In the genomic region with DNA sequence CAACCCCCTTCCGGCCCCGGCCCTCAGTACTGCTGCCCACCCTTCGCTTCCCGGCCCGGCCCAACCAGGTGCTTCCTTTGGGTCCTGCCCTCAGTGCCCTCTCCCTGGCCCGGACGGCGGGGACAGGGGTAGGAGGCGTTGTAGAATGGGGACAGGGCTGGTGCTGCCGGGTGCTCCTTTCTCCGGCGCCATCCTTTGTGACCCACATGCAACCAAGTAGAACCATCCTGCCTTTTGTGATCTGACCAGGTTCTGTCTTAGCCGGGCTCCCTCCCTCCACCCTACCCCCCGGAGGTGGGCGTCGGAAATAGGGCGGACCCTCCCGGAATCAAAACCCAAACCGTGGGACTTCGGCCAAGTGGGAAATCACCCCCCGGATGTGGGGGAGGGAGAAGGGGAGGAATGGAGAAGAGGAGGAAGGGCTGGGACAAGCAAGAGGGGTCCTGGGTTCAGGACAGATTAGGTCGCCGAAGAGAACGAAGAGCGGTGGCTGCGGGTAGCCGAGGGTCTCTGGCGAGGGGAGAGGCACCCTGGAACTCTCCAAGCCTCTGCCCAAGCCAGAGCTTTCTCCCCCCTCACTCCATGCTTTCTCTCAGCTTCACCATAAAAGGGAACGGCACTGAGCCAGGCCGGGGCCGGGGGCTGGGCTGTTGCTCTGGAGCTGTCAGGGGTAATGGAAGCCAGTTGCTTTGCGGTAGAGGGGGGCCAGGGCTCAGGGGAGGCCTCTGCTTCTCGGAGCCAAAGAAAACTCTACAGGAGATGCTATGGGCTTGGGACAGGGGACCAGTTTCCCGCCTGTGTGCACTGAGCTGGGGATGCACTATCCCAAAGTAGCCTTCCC, we compare ENCODE assay signal across 8 cellular contexts. TPM values are rescaled to one million over a fixed set of nuclear protein-coding genes. Genes with fewer than 3 reads are reported as not detected.
DNase-seq lines count a peak whose midpoint lies in the region; ATAC-seq and TF ChIP-seq lines count a peak whose summit lies in the region.

No MANE protein-coding gene starts in this region.

- no peaks in the 10 kb centered on the region for H3K9me2 ChIP-seq in OCI-LY7 (ENCODE audit: insufficient read depth, low read length)

- H3K36me3 ChIP-seq in DND-41 (ENCODE audit: insufficient read depth, low read length) (peaks cover 35% of the 10 kb centered on the region), OCI-LY7 (ENCODE audit: insufficient read depth, low read length) (peaks cover 32% of the 10 kb centered on the region), left lung (peaks cover 0 to 27% of the 10 kb centered on the region in 2 donors)

- H3K27ac ChIP-seq in DND-41 (ENCODE audit: low read length) (peak overlapping the region; percentile 78), OCI-LY7 (ENCODE audit: low read depth, low read length, poor library complexity, severe bottlenecking) (peak overlapping the region; percentile 53), left lung (peak overlapping the region; percentile 85 to 92)

- H3K9me3 ChIP-seq in DND-41 (ENCODE audit: insufficient read depth, low read length, severe bottlenecking) (no peaks in the 10 kb centered on the region), OCI-LY7 (ENCODE audit: low read length) (no peaks in the 10 kb centered on the region), left lung (no peaks in the 10 kb centered on the region)

- no peak for DNase-seq in DND-41
- DNase-seq in OCI-LY7 (ENCODE audit: low spot score), result no peak
- peak; percentile 49 to 93 for DNase-seq in cardiac fibroblast (ENCODE audit: low read depth in 2 of 2)
- peak in 1 of 2 donors; percentile 70 for DNase-seq in left lung
- peak; percentile 33 for DNase-seq in stimulated activated CD8-positive, alpha-beta memory T cell treated with anti-CD3 and anti-CD28 coated beads, Interleukin-4, amount 100 ng/mL, for 24 hours (ENCODE audit: low read depth)
- DNase-seq in GOT3 (lab: John Stamatoyannopoulos, UW), result no peak

- H4K20me1 ChIP-seq in DND-41 (ENCODE audit: insufficient read depth, low read length), result peaks cover 20% of the 10 kb centered on the region; the same call in 1 of the 2 replicates
- 0 out of 2 replicates have a peak, but pooled peaks cover 4% of the 10 kb centered on the region for H4K20me1 ChIP-seq in OCI-LY7 (ENCODE audit: insufficient read depth, low read length)

- CTCF ChIA-PET in OCI-LY7 (lab: Charles Lee; ENCODE audit: unreplicated experiment), result interaction anchor here (0.7 to 1.6 kb wide), 2 partner anchors 12 to 15 kb away, joined by 3 read pairs; no protein-coding TSS in a partner anchor

- peaks cover 28% of the 10 kb centered on the region for H3K79me2 ChIP-seq in DND-41 (ENCODE audit: insufficient read depth, low read length)
- H3K79me2 ChIP-seq in OCI-LY7 (ENCODE audit: insufficient read depth, low read depth, low read length), result peaks cover 26% of the 10 kb centered on the region

- peak overlapping the region; percentile 84 for H3K9ac ChIP-seq in DND-41 (ENCODE audit: low read depth, low read length)

- intact Hi-C loops in OCI-LY7 (cut with micrococcal nuclease; ENCODE audit: unreplicated experiment), result loop anchor here (1.0 to 2.0 kb wide), 3 partner anchors 14 to 39 kb away; a partner anchor contains a TSS
- intact Hi-C loops in left lung (cut with DNase I), result no loop called here

- H3K27me3 ChIP-seq in DND-41 (ENCODE audit: insufficient read depth, low read length, poor library complexity) (no peaks in the 10 kb centered on the region), left lung (no peaks in the 10 kb centered on the region)

- BruUV-seq in OCI-LY7 (replicated peaks; lab: Mats Ljungman, UMichigan), result no TSS peak

- POLR2A ChIA-PET in OCI-LY7 (lab: Charles Lee), result interaction anchor here (1.0 to 3.8 kb wide), 4 partner anchors 8 to 21 kb away, joined by 4 to 18 read pairs (median 5); a partner anchor contains a TSS

- TF ChIP-seq CTCF in DND-41 (IDR thresholded peaks at IDR 0.05; ENCODE audit: borderline replicate concordance, extremely low read depth, low read length, poor library complexity, severe bottlenecking) (no peak), OCI-LY7 (conservative IDR thresholded peaks at IDR 0.05; ENCODE audit: low read length) (no peak), cardiac fibroblast (IDR thresholded peaks at IDR 0.05; ENCODE audit: low read depth, low read length) (no peak), left lung (IDR thresholded peaks at IDR 0.05) (no peak)

- peak overlapping the region; percentile 73 for H2AFZ ChIP-seq in DND-41 (ENCODE audit: low read depth, low read length)
- peak overlapping the region; percentile 13; the same call in 1 of the 2 replicates for H2AFZ ChIP-seq in OCI-LY7 (ENCODE audit: low read length)

- H3K4me2 ChIP-seq in DND-41 (ENCODE audit: insufficient read depth, low read length) (peak overlapping the region; percentile 95), OCI-LY7 (ENCODE audit: low read length) (peak overlapping the region; percentile 83)

- ATAC-seq in DND-41 (ENCODE audit: insufficient read depth, low read depth), result no peak; the same call in 1 of the 3 replicates
- peak; percentile 20 for ATAC-seq in GM21717 (IDR thresholded peaks at IDR 0.05; ENCODE audit: unreplicated experiment)
- ATAC-seq in left lung, result peak; percentile 16
- no peak for ATAC-seq in HG02571 (IDR thresholded peaks at IDR 0.05; ENCODE audit: unreplicated experiment)

- H3K4me3 ChIP-seq in DND-41 (ENCODE audit: low read depth in 1 of 2, low read length in 2 of 2), result peak overlapping the region; percentile 84 to 91; a peak in 3 of 4 replicates
- H3K4me3 ChIP-seq in OCI-LY7 (ENCODE audit: low read depth, low read length, poor library complexity, severe bottlenecking), result peak overlapping the region; percentile 93
- peak overlapping the region; percentile 54 to 57 for H3K4me3 ChIP-seq in cardiac fibroblast (replicated peaks in 1 of 2; ENCODE audit: low read depth in 2 of 2, low read length in 2 of 2)
- H3K4me3 ChIP-seq in left lung, result peak overlapping the region; percentile 72 to 91

- H3K4me1 ChIP-seq in DND-41 (ENCODE audit: insufficient read depth, low read length), result peaks cover 55% of the 10 kb centered on the region
- H3K4me1 ChIP-seq in OCI-LY7 (ENCODE audit: insufficient read depth, low read length, poor library complexity, severe bottlenecking), result peaks cover 64% of the 10 kb centered on the region
- H3K4me1 ChIP-seq in left lung, result peaks cover 27 to 76% of the 10 kb centered on the region in 2 donors

RNA-seq across cellular contexts. Expression of a gene that starts 0.8 kb away (rescaled TPM):
- total RNA-seq in OCI-LY7 (2014; rRNA removed; shearing (Covaris generic)), result 147 and 214 TPM in 2 replicates
- 253 and 267 TPM in 2 replicates for total RNA-seq in OCI-LY7 (2022)
- total RNA-seq in left lung, result 100 to 1,000 TPM; 294 to 407 TPM

RNA-seq across cellular contexts. Expression of a gene that starts 6.2 kb away (rescaled TPM):
- 2.7 and 3.2 TPM in 2 replicates for total RNA-seq in OCI-LY7 (2014; rRNA removed; shearing (Covaris generic))
- 1.6 and 2.2 TPM in 2 replicates for total RNA-seq in OCI-LY7 (2022)
- total RNA-seq in left lung, result 100 to 1,000 TPM; 151 to 161 TPM

RNA-seq across cellular contexts. Expression of a gene that starts 14.4 kb away (rescaled TPM):
- total RNA-seq in OCI-LY7 (2014; rRNA removed; shearing (Covaris generic)), result 9.7 and 14.0 TPM in 2 replicates
- total RNA-seq in OCI-LY7 (2022) (17.9 and 19.7 TPM in 2 replicates), left lung (10 to 100 TPM in 1 of 2 donors, 1 to 10 TPM in 1; 4.6 to 11.5 TPM)

RNA-seq across cellular contexts. Expression of a gene that starts 20.7 kb away (rescaled TPM):
- 34.3 and 37.4 TPM in 2 replicates for total RNA-seq in OCI-LY7 (2014; rRNA removed; shearing (Covaris generic))
- 42.0 and 51.8 TPM in 2 replicates for total RNA-seq in OCI-LY7 (2022)
- 10 to 100 TPM; 12.0 to 20.6 TPM for total RNA-seq in left lung

RNA-seq across cellular contexts. Expression of a gene that starts 39.4 kb away (rescaled TPM):
- total RNA-seq in OCI-LY7 (2014; rRNA removed; shearing (Covaris generic)), result 32.0 and 32.6 TPM in 2 replicates
- total RNA-seq in OCI-LY7 (2022) (78.6 and 79.3 TPM in 2 replicates), left lung (100 to 1,000 TPM in 1 of 2 donors, 10 to 100 TPM in 1; 84.6 to 105 TPM)

Comparison
In these comparisons a context has a peak if more than half of its experiments do, and no peak if none do; other contexts are left out.
1. ATAC-seq: peak in GM21717 (single experiment) and left lung (single experiment); none in DND-41 (single experiment) and HG02571 (single experiment).
2. DNase-seq: peak in cardiac fibroblast (2 of 2) and stimulated activated CD8-positive, alpha-beta memory T cell treated with anti-CD3 and anti-CD28 coated beads, Interleukin-4, amount 100 ng/mL, for 24 hours (single experiment); none in DND-41 (single experiment), OCI-LY7 (single experiment) and GOT3 (single experiment).
3. RNA of a gene that starts 6.2 kb away (total RNA-seq): 151 to 161 TPM in left lung; 1.6 to 3.2 TPM in OCI-LY7; every median in the first group is over 10 times any median in the second.
4. Peak in every context shown above with its lines, with median percentiles within 50 percentile points of each other: H3K27ac ChIP-seq and H3K4me3 ChIP-seq.